10 cellular contexts compared by ENCODE assay signal in the genomic region with DNA sequence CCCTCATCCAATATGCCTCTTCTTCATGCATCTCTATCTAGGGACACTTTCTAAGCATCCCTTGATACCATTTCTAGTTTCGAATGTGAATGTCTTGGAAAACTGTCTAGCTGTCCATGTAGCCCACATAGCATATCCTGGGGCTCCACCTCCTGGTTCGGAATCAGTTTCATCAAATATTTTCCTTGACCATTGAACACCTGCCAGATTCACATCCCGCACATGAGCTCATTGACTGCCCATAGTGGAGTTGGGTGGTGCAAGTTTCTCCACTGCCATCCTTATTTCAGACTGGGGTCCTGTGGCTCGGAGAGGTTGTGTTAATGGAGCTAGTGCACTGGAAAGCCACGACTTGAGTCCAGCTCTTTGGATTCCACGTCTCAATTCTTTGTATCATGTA. TPM values are rescaled to one million over a fixed set of nuclear protein-coding genes. Genes with fewer than 3 reads are reported as not detected.
DNase-seq lines count a peak whose midpoint lies in the region; ATAC-seq, FAIRE-seq and TF ChIP-seq lines count a peak whose summit lies in the region.
"Had no signal": no experiment of that assay in that cellular context is flagged by ENCODE, and none has a peak within 500 bp of the region (broad histone marks: within the 10 kb centered on the region; RNA-seq: fewer than 3 reads in every experiment).

No MANE protein-coding gene starts in this region.

- in situ Hi-C loops in IMR-90 (cut with MboI; ENCODE audit: low sequenced_read_pairs) = no loop called here

- no peak for ATAC-seq in IMR-90 (ENCODE audit: low read depth)
- ATAC-seq: activated CD4-positive, alpha-beta T cell treated with anti-CD3 and anti-CD28 coated beads for 36 hours had no signal

- no peak overlapping the region for H2AFZ ChIP-seq in IMR-90 (replicated peaks; ENCODE audit: low read length, poor library complexity)

- no peak overlapping the region for H3K56ac ChIP-seq in IMR-90 (ENCODE audit: extremely low read depth, insufficient read depth, low read length)

- H4K20me1 ChIP-seq in IMR-90 (ENCODE audit: insufficient read depth, low read length) = no peaks in the 10 kb centered on the region

- TF ChIP-seq CTCF in IMR-90 (conservative IDR thresholded peaks at IDR 0.05; ENCODE audit: low read depth, low read length) = peak; percentile 40

- no peak overlapping the region for H2AK9ac ChIP-seq in IMR-90 (replicated peaks; ENCODE audit: low read depth, low read length, poor library complexity)

- H3K4me1 ChIP-seq in IMR-90 (ENCODE audit: control insufficient read depth, insufficient read depth, low read length) (no peaks in the 10 kb centered on the region), adipocyte (ENCODE audit: control insufficient read depth, insufficient read depth, low read length) (no peaks in the 10 kb centered on the region)
- H3K4me1 ChIP-seq: thyroid gland had no signal

- no peaks in the 10 kb centered on the region for H3K9me1 ChIP-seq in IMR-90 (ENCODE audit: insufficient read depth, low read length)

- H3K27me3 ChIP-seq in IMR-90 (ENCODE audit: control insufficient read depth, insufficient read depth, low read length) (peaks cover 9% of the 10 kb centered on the region; the same call in 1 of the 2 replicates), adipocyte (replicated peaks; ENCODE audit: control insufficient read depth, insufficient read depth, low read length) (peaks cover 8% of the 10 kb centered on the region)
- H3K27me3 ChIP-seq: thyroid gland had no signal

- no peak overlapping the region for H3K23ac ChIP-seq in IMR-90 (ENCODE audit: low read depth, low read length)

- H2BK15ac ChIP-seq in IMR-90 (ENCODE audit: low read depth, low read length) = no peak overlapping the region

- H3K9ac ChIP-seq in IMR-90 (ENCODE audit: low read depth, low read length) = no peak overlapping the region
- no peak overlapping the region for H3K9ac ChIP-seq in adipocyte (ENCODE audit: low read length)

- TF ChIP-seq POLR2A in IMR-90 (IDR thresholded peaks at IDR 0.05; ENCODE audit: low read depth, low read length) = no peak

- DNase-seq in EH (ENCODE audit: low read depth) (peak; percentile 26), IMR-90 (peak; percentile 45), adipocyte (ENCODE audit: low read depth) (peak; percentile 7), iris pigment epithelial cell (ENCODE audit: low read depth) (peak; percentile 32), retina (no peak), RCC 7860 (ENCODE audit: low spot score) (no peak), NCI-H774 (lab: John Stamatoyannopoulos, UW) (no peak)
- DNase-seq: activated CD4-positive, alpha-beta T cell treated with anti-CD3 and anti-CD28 coated beads for 36 hours had no signal

- H3K4me3 ChIP-seq in IMR-90 (ENCODE audit: insufficient read depth, low read depth, low read length) (no peak overlapping the region), adipocyte (ENCODE audit: low read length) (no peak overlapping the region)
- H3K4me3 ChIP-seq: thyroid gland had no signal

- peaks cover 2% of the 10 kb centered on the region; the same call in 1 of the 2 replicates for H3K9me3 ChIP-seq in IMR-90 (ENCODE audit: control insufficient read depth, insufficient read depth, low read length)
- no peaks in the 10 kb centered on the region for H3K9me3 ChIP-seq in adipocyte (ENCODE audit: control insufficient read depth, low read length)
- H3K9me3 ChIP-seq: thyroid gland had no signal

- H4K91ac ChIP-seq in IMR-90 (ENCODE audit: insufficient read depth, low read depth, low read length) = no peak overlapping the region

- H3K4ac ChIP-seq in IMR-90 (ENCODE audit: low read depth, low read length) = no peak overlapping the region

- no peak overlapping the region for H3K18ac ChIP-seq in IMR-90 (ENCODE audit: low read depth, low read length)

- WGBS in IMR-90 (ENCODE audit: extremely low coverage in 2 of 2, insufficient read length in 1 of 2), 2 experiments = 100% methylated on average over 1 of the region's 6 CpGs; no CpG with 5 or more reads in 1 of the 2 experiments

- BruUV-seq in IMR-90 (replicated peaks; lab: Mats Ljungman, UMichigan) = no TSS peak

- H4K8ac ChIP-seq in IMR-90 (ENCODE audit: low read depth in 2 of 2, low read length in 2 of 2) = no peak overlapping the region

- H2BK5ac ChIP-seq in IMR-90 (ENCODE audit: low read depth, low read length, poor library complexity, severe bottlenecking) = no peak overlapping the region

- no peak overlapping the region for H2AK5ac ChIP-seq in IMR-90 (ENCODE audit: low read depth, low read length)

- no peaks in the 10 kb centered on the region for H3K79me1 ChIP-seq in IMR-90 (ENCODE audit: low read depth in 1 of 2, low read length in 2 of 2)

- CTCF ChIA-PET in IMR-90 (lab: Yijun Ruan, JAX) = interaction anchor here (1.7 kb wide), 1 partner anchor 22 kb away, joined by 4 read pairs; no protein-coding TSS in a partner anchor

- H2BK20ac ChIP-seq in IMR-90 (ENCODE audit: low read depth, low read length) = no peak overlapping the region

- no peaks in the 10 kb centered on the region for H3K36me3 ChIP-seq in IMR-90 (ENCODE audit: control insufficient read depth, insufficient read depth, low read length)
- no peaks in the 10 kb centered on the region for H3K36me3 ChIP-seq in adipocyte (ENCODE audit: control insufficient read depth, insufficient read depth, low read length, severe bottlenecking)
- H3K36me3 ChIP-seq: thyroid gland had no signal

- FAIRE-seq in RCC 7860 (lab: Jason Lieb, UNC) = no peak

- intact Hi-C loops in IMR-90 (cut with micrococcal nuclease) = no loop called here

- no peak overlapping the region for H2BK120ac ChIP-seq in IMR-90 (ENCODE audit: low read depth, low read length)

- dilution Hi-C loops in IMR-90 (cut with HindIII; ENCODE audit: low sequenced_read_pairs, unreplicated experiment) = no loop called here

- H3K4me2 ChIP-seq in IMR-90 (ENCODE audit: low read depth, low read length) = no peak overlapping the region

- peak; percentile 50 for TF ChIP-seq RAD21 in IMR-90 (IDR thresholded peaks at IDR 0.05; ENCODE audit: low read length)

- H3K14ac ChIP-seq in IMR-90 (replicated peaks; ENCODE audit: low read depth, low read length) = no peak overlapping the region

- H4K5ac ChIP-seq in IMR-90 (ENCODE audit: low read depth, low read length) = no peak overlapping the region

- POLR2A ChIA-PET in IMR-90 (lab: Charles Lee; ENCODE audit: unreplicated experiment) = no interaction called here

- H3K27ac ChIP-seq in IMR-90 (ENCODE audit: insufficient read depth, low read length) = no peak overlapping the region
- H3K27ac ChIP-seq: HL-60, thyroid gland had no signal

TF ChIP-seq in IMR-90, 13 proteins besides CTCF, POLR2A, EP300 and RAD21:
- TF ChIP-seq FOS (IDR thresholded peaks at IDR 0.05; ENCODE audit: low read depth, low read length) = no peak
- peak; percentile 27 for TF ChIP-seq SMC3 (IDR thresholded peaks at IDR 0.05; ENCODE audit: low read depth, low read length)

RNA-seq across cellular contexts. Expression of gene TMEM263, which starts 58.6 kb away (rescaled TPM):
- 99.7 and 154 TPM in 2 replicates for total RNA-seq in IMR-90 (2012; rRNA removed)
- polyA plus RNA-seq in IMR-90 (2012; rRNA removed) = 43.1 and 47.9 TPM in 2 replicates
- 15.0 and 17.6 TPM in 2 replicates for polyA plus RNA-seq in IMR-90 (2012; cell fraction: cytosol; rRNA removed)
- polyA plus RNA-seq in IMR-90 (2012; cell fraction: nucleus; rRNA removed; ENCODE audit: low replicate concordance) = 7.6 and 59.5 TPM in 2 replicates

Comparison
In these comparisons a context has a peak if more than half of its experiments do, and no peak if none do; other contexts are left out.
1. DNase-seq: peak in EH (single experiment), IMR-90 (single experiment), adipocyte (single experiment) and iris pigment epithelial cell (single experiment); none in retina (single experiment), RCC 7860 (single experiment) and NCI-H774 (single experiment).